ENCODE assay signal across 8 cellular contexts in genomic region chr16:970766-971581, GRCh38. TPM values are rescaled to one million over a fixed set of nuclear protein-coding genes. Genes with fewer than 3 reads are reported as not detected.
DNase-seq lines count a peak whose midpoint lies in the region; ATAC-seq, FAIRE-seq and TF ChIP-seq lines count a peak whose summit lies in the region.

Gene LMF1, minus strand, starts transcription at chr16:970984. Its CDS starts 4 bp downstream, at chr16:970980.

- H3K9me1 ChIP-seq in keratinocyte (ENCODE audit: control insufficient read depth, extremely low read depth, insufficient read depth, low read length) = no peaks in the 10 kb centered on the region

- no peak for FAIRE-seq in keratinocyte (lab: Jason Lieb, UNC)

- no peak for TF ChIP-seq CTCF in 22Rv1 (IDR thresholded peaks at IDR 0.05)
- no peak for TF ChIP-seq CTCF in keratinocyte (optimal IDR thresholded peaks at IDR 0.05 in 1 of 3, IDR thresholded peaks at IDR 0.05 in 1 of 3, conservative IDR thresholded peaks at IDR 0.05 in 1 of 3; ENCODE audit: extremely low read depth in 1 of 3, insufficient read depth in 2 of 3, low read length in 3 of 3)

- H3K27me3 ChIP-seq in keratinocyte (ENCODE audit: control insufficient read depth, extremely low read depth, insufficient read depth, low read length) = peaks cover 4% of the 10 kb centered on the region

- H3K9me3 ChIP-seq in keratinocyte (ENCODE audit: control insufficient read depth, low read depth, low read length) = peaks cover 16% of the 10 kb centered on the region

- peak within 1 kb of the TSS; percentile 76 for H3K9ac ChIP-seq in keratinocyte (ENCODE audit: control insufficient read depth, extremely low read depth, insufficient read depth, low read length)

- H3K4me1 ChIP-seq in keratinocyte (ENCODE audit: control insufficient read depth, extremely low read depth, insufficient read depth, low read length) = peaks cover 4% of the 10 kb centered on the region

- H3K27ac ChIP-seq in 22Rv1 (peak within 1 kb of the TSS; percentile 75), caudate nucleus (ENCODE audit: low read depth, low read length) (peak within 1 kb of the TSS; percentile 98), keratinocyte (ENCODE audit: control insufficient read depth, insufficient read depth, low read length) (peak within 1 kb of the TSS; percentile 47)

- peak; percentile 91 for DNase-seq in NCI-H2196 treated with DMSO at 0.1 percent for 48 hours (lab: John Stamatoyannopoulos, UW; ENCODE audit: unreplicated experiment)
- peak; percentile 95 to 98 (median 98) for DNase-seq in activated CD4-positive, CD25-positive, alpha-beta regulatory T cell (lab: John Stamatoyannopoulos, UW)
- DNase-seq in caudate nucleus (lab: John Stamatoyannopoulos, UW) = peak; percentile 57 to 99 (median 95)
- DNase-seq in keratinocyte (ENCODE audit: low read depth, low spot score) = peak; percentile 36
- DNase-seq in stimulated activated CD4-positive, alpha-beta T cell treated with anti-CD3 and anti-CD28 coated beads, Interleukin-12 subunit alpha, Interleukin-12 subunit beta, amount 100 ng/mL, for 4 hours = peak; percentile 97

- no peaks in the 10 kb centered on the region for H3K36me3 ChIP-seq in keratinocyte (ENCODE audit: control insufficient read depth in 2 of 2, extremely low read depth in 1 of 2, insufficient read depth in 2 of 2, low read length in 2 of 2)

- ATAC-seq in GM18511 (IDR thresholded peaks at IDR 0.05; ENCODE audit: unreplicated experiment) = peak; percentile 81
- peak; percentile 59 for ATAC-seq in HG03025 (IDR thresholded peaks at IDR 0.05; ENCODE audit: low FRiP score, unreplicated experiment)

- no peaks in the 10 kb centered on the region for H4K20me1 ChIP-seq in keratinocyte (ENCODE audit: control insufficient read depth, extremely low read depth, insufficient read depth, low read length)

- no peaks in the 10 kb centered on the region for H3K79me2 ChIP-seq in keratinocyte (ENCODE audit: control insufficient read depth, insufficient read depth, low read length)

- H2AFZ ChIP-seq in keratinocyte (ENCODE audit: control insufficient read depth, low read length) = peak within 1 kb of the TSS; percentile 89

- H3K4me3 ChIP-seq in keratinocyte (ENCODE audit: control insufficient read depth in 2 of 3, extremely low read depth in 1 of 3, insufficient read depth in 2 of 3, low read depth in 1 of 3, low read length in 3 of 3) = peak within 1 kb of the TSS; percentile 65 to 79 (median 75)

- dilution Hi-C loops in keratinocyte (cut with MboI; ENCODE audit: extremely low pct_ligation_motif_present, low sequenced_read_pairs) = no loop called here

- peak within 1 kb of the TSS; percentile 71 for H3K4me2 ChIP-seq in keratinocyte (ENCODE audit: control insufficient read depth, extremely low read depth, insufficient read depth, low read depth, low read length)

RNA-seq across cellular contexts. Expression of gene LMF1, which starts in this region (rescaled TPM):
- polyA plus RNA-seq in keratinocyte = 3.1 to 6.3 TPM (median 4.2 TPM) in 3 replicates
- 3.0 TPM for polyA plus RNA-seq in keratinocyte (2011; ENCODE audit: low read depth)
- polyA plus RNA-seq in keratinocyte (2011; cell fraction: cytosol; rRNA removed) = 3.2 TPM in 2 replicates
- 12.8 and 13.6 TPM in 2 replicates for polyA plus RNA-seq in keratinocyte (2011; cell fraction: nucleus; rRNA removed)
- polyA plus RNA-seq in keratinocyte (2012; ENCODE audit: low replicate concordance) = 5.2 and 6.5 TPM in 2 replicates
- polyA minus RNA-seq in keratinocyte = 6.3 to 18.9 TPM (median 15.7 TPM) in 3 replicates
- polyA minus RNA-seq in keratinocyte (2011; cell fraction: cytosol; rRNA and poly(A)+ RNA removed) = 8.1 TPM
- polyA minus RNA-seq in keratinocyte (2011; cell fraction: nucleus; rRNA and poly(A)+ RNA removed) = 8.7 and 21.9 TPM in 2 replicates

Comparison
In these comparisons a context has a peak if more than half of its experiments do, and no peak if none do; other contexts are left out.
1. Peak in every context shown above with its lines: DNase-seq, ATAC-seq, H3K4me3 ChIP-seq and H3K27ac ChIP-seq.
2. H3K27ac ChIP-seq: peak in every context shown above with its lines; median percentile 98 in caudate nucleus; 75 in 22Rv1; 47 in keratinocyte.
3. DNase-seq: peak in every context shown above with its lines; median percentile 98 in activated CD4-positive, CD25-positive, alpha-beta regulatory T cell; 97 in stimulated activated CD4-positive, alpha-beta T cell treated with anti-CD3 and anti-CD28 coated beads, Interleukin-12 subunit alpha, Interleukin-12 subunit beta, amount 100 ng/mL, for 4 hours; 95 in caudate nucleus; 91 in NCI-H2196 treated with DMSO at 0.1 percent for 48 hours; 36 in keratinocyte.